39 cellular contexts compared by ENCODE assay signal in genomic region chr7:132588596-132588995, GRCh38.
"Had no signal": no experiment of that assay in that cellular context is flagged by ENCODE, and none has a peak within 500 bp of the region (broad histone marks: within the 10 kb centered on the region; RNA-seq: fewer than 3 reads in every experiment).

No MANE protein-coding gene starts in this region.

- H3K9me3 Mint-ChIP-seq: activated naive CD4-positive, alpha-beta T cell treated with anti-CD3 and anti-CD28 coated beads for 36 hours; activated naive CD4-positive, alpha-beta T cell treated with anti-CD3 and anti-CD28 coated beads, Interleukin-2, amount 10 ng/mL, durations not matched to agents 7 days and 5 days; activated naive CD4-positive, alpha-beta T cell treated with anti-CD3 and anti-CD28 coated beads, Interleukin-2, amount 50 U/mL, for 24 hours; activated naive CD4-positive, alpha-beta T cell treated with anti-CD3 and anti-CD28 coated beads, Interleukin-2, amount 50 U/mL, for 72 hours; activated naive CD8-positive, alpha-beta T cell treated with anti-CD3 and anti-CD28 coated beads for 36 hours; activated naive CD8-positive, alpha-beta T cell treated with anti-CD3 and anti-CD28 coated beads, Interleukin-2, amount 10 ng/mL, durations not matched to agents 7 days and 5 days; activated naive CD8-positive, alpha-beta T cell treated with anti-CD3 and anti-CD28 coated beads, Interleukin-2, amount 50 U/mL, for 24 hours; activated T-cell treated with anti-CD3 and anti-CD28 coated beads, Interleukin-2, amount 50 U/mL, for 24 hours; activated T-cell treated with anti-CD3 and anti-CD28 coated beads, Interleukin-2, amount 50 U/mL, for 4 hours; activated T-cell treated with anti-CD3 and anti-CD28 coated beads, Interleukin-2, amount 50 U/mL, for 72 hours; activated T-helper 1 cell treated with anti-CD3 and anti-CD28 coated beads, Interleukin-12 subunit alpha, Interleukin-12 subunit beta, Interleukin-2, Interleukin-4 antibody, amounts not matched to agents 30 ng/mL and 10 ng/mL and 1 ng/mL, durations not matched to agents 14 hours and 24 hours and 36 hours; activated T-helper 17 cell treated with anti-CD3 and anti-CD28 coated beads, Interleukin-2, amount 50 U/mL, for 72 hours; activated T-helper 2 cell treated with anti-CD3 and anti-CD28 coated beads, Interferon-gamma antibody, Interleukin-2, Interleukin-4, amounts not matched to agents 10 μg/mL and 5 μg/mL and 100 μg/mL, durations not matched to agents 14 hours and 24 hours and 36 hours; central memory CD8-positive, alpha-beta T cell had no signal

- H3K9me3 ChIP-seq: adrenal gland, ascending aorta, body of pancreas, breast epithelium had no signal

- H3K4me3 Mint-ChIP-seq: activated naive CD4-positive, alpha-beta T cell treated with anti-CD3 and anti-CD28 coated beads for 36 hours; activated naive CD4-positive, alpha-beta T cell treated with anti-CD3 and anti-CD28 coated beads, Interleukin-2, amount 10 ng/mL, durations not matched to agents 7 days and 5 days; activated naive CD4-positive, alpha-beta T cell treated with anti-CD3 and anti-CD28 coated beads, Interleukin-2, amount 50 U/mL, for 24 hours; activated naive CD8-positive, alpha-beta T cell; activated naive CD8-positive, alpha-beta T cell treated with anti-CD3 and anti-CD28 coated beads for 36 hours; activated naive CD8-positive, alpha-beta T cell treated with anti-CD3 and anti-CD28 coated beads, Interleukin-2, amount 10 ng/mL, durations not matched to agents 7 days and 5 days; activated naive CD8-positive, alpha-beta T cell treated with anti-CD3 and anti-CD28 coated beads, Interleukin-2, amount 50 U/mL, for 24 hours; activated T-cell treated with anti-CD3 and anti-CD28 coated beads, Interleukin-2, amount 50 U/mL, for 24 hours; activated T-cell treated with anti-CD3 and anti-CD28 coated beads, Interleukin-2, amount 50 U/mL, for 4 hours; activated T-cell treated with anti-CD3 and anti-CD28 coated beads, Interleukin-2, amount 50 U/mL, for 72 hours; activated T-helper 1 cell treated with anti-CD3 and anti-CD28 coated beads, Interleukin-12 subunit alpha, Interleukin-12 subunit beta, Interleukin-2, Interleukin-4 antibody, amounts not matched to agents 30 ng/mL and 10 ng/mL and 1 ng/mL, durations not matched to agents 14 hours and 24 hours and 36 hours; activated T-helper 17 cell treated with anti-CD3 and anti-CD28 coated beads, Interleukin-2, amount 50 U/mL, for 72 hours; brain; central memory CD8-positive, alpha-beta T cell had no signal

- H3K36me3 ChIP-seq: adrenal gland, ascending aorta, brain microvascular endothelial cell, breast epithelium, cardiac muscle cell had no signal

- DNase-seq: activated effector memory CD4-positive, alpha-beta T cell treated with anti-CD3 and anti-CD28 coated beads, Interleukin-2, amount 50 U/mL, for 16 hours; activated effector memory CD4-positive, alpha-beta T cell treated with Interleukin-2 at 50 U/mL for 16 hours; activated gamma-delta T cell; activated gamma-delta T cell treated with Interleukin-2 at 50 U/mL for 16 hours; activated naive CD4-positive, alpha-beta T cell; activated naive CD4-positive, alpha-beta T cell treated with anti-CD3 and anti-CD28 coated beads for 36 hours; activated naive CD4-positive, alpha-beta T cell treated with anti-CD3 and anti-CD28 coated beads, Interleukin-2, amount 10 ng/mL, durations not matched to agents 7 days and 5 days; activated naive CD4-positive, alpha-beta T cell treated with anti-CD3 and anti-CD28 coated beads, Interleukin-2, amount 50 U/mL, for 16 hours; activated naive CD4-positive, alpha-beta T cell treated with Interleukin-2 at 50 U/mL for 16 hours; activated naive CD8-positive, alpha-beta T cell treated with anti-CD3 and anti-CD28 coated beads for 36 hours; activated naive CD8-positive, alpha-beta T cell treated with anti-CD3 and anti-CD28 coated beads, Interleukin-2, amount 10 ng/mL, durations not matched to agents 7 days and 5 days; activated naive CD8-positive, alpha-beta T cell treated with anti-CD3 and anti-CD28 coated beads, Interleukin-2, amount 50 U/mL, for 24 hours; activated T-cell treated with anti-CD3 and anti-CD28 coated beads, Interleukin-2, amount 50 U/mL, for 24 hours; activated T-cell treated with anti-CD3 and anti-CD28 coated beads, Interleukin-2, amount 50 U/mL, for 4 hours; activated T-cell treated with anti-CD3 and anti-CD28 coated beads, Interleukin-2, amount 50 U/mL, for 48 hours; activated T-cell treated with anti-CD3 and anti-CD28 coated beads, Interleukin-2, amount 50 U/mL, for 72 hours; adrenal gland; amniotic stem cell; amygdala; anterior cingulate cortex; aorta; body of pancreas; brain microvascular endothelial cell; caudate nucleus; central memory CD4-positive, alpha-beta T cell; cerebellar nuclear complex had no signal

- H3K4me3 ChIP-seq: adrenal gland, ascending aorta, body of pancreas, breast epithelium, cardiac muscle cell had no signal

- H3K27me3 Mint-ChIP-seq: activated naive CD8-positive, alpha-beta T cell treated with anti-CD3 and anti-CD28 coated beads for 36 hours had no signal

- FAIRE-seq: astrocyte, bronchial epithelial cell had no signal

- H3K27ac ChIP-seq: adrenal gland, ascending aorta, body of pancreas, brain microvascular endothelial cell, breast epithelium, cardiac muscle cell had no signal

- H3K4me1 ChIP-seq: adrenal gland, ascending aorta, body of pancreas, breast epithelium had no signal

- ATAC-seq: activated naive CD4-positive, alpha-beta T cell treated with anti-CD3 and anti-CD28 coated beads, Interleukin-2, amount 50 U/mL, for 72 hours; activated naive CD8-positive, alpha-beta T cell treated with anti-CD3 and anti-CD28 coated beads, Interleukin-2, amount 50 U/mL, for 24 hours; activated T-cell treated with anti-CD3 and anti-CD28 coated beads, Interleukin-2, amount 50 U/mL, for 4 hours; activated T-cell treated with anti-CD3 and anti-CD28 coated beads, Interleukin-2, amount 50 U/mL, for 72 hours; activated T-helper 17 cell treated with anti-CD3 and anti-CD28 coated beads, Interleukin-2, amount 50 U/mL, for 72 hours; body of pancreas had no signal

- H3K27ac Mint-ChIP-seq: activated naive CD4-positive, alpha-beta T cell treated with anti-CD3 and anti-CD28 coated beads for 36 hours; activated naive CD4-positive, alpha-beta T cell treated with anti-CD3 and anti-CD28 coated beads, Interleukin-2, amount 10 ng/mL, durations not matched to agents 7 days and 5 days; activated naive CD4-positive, alpha-beta T cell treated with anti-CD3 and anti-CD28 coated beads, Interleukin-2, amount 50 U/mL, for 24 hours; activated naive CD4-positive, alpha-beta T cell treated with anti-CD3 and anti-CD28 coated beads, Interleukin-2, amount 50 U/mL, for 72 hours; activated naive CD8-positive, alpha-beta T cell; activated naive CD8-positive, alpha-beta T cell treated with anti-CD3 and anti-CD28 coated beads for 36 hours; activated naive CD8-positive, alpha-beta T cell treated with anti-CD3 and anti-CD28 coated beads, Interleukin-2, amount 10 ng/mL, durations not matched to agents 7 days and 5 days; activated naive CD8-positive, alpha-beta T cell treated with anti-CD3 and anti-CD28 coated beads, Interleukin-2, amount 50 U/mL, for 24 hours; activated T-cell treated with anti-CD3 and anti-CD28 coated beads, Interleukin-2, amount 50 U/mL, for 24 hours; activated T-cell treated with anti-CD3 and anti-CD28 coated beads, Interleukin-2, amount 50 U/mL, for 72 hours; activated T-helper 1 cell treated with anti-CD3 and anti-CD28 coated beads, Interleukin-12 subunit alpha, Interleukin-12 subunit beta, Interleukin-2, Interleukin-4 antibody, amounts not matched to agents 30 ng/mL and 10 ng/mL and 1 ng/mL, durations not matched to agents 14 hours and 24 hours and 36 hours; activated T-helper 17 cell treated with anti-CD3 and anti-CD28 coated beads, Interleukin-2, amount 50 U/mL, for 72 hours; activated T-helper 2 cell treated with anti-CD3 and anti-CD28 coated beads, Interferon-gamma antibody, Interleukin-2, Interleukin-4, amounts not matched to agents 10 μg/mL and 5 μg/mL and 100 μg/mL, durations not matched to agents 14 hours and 24 hours and 36 hours; brain had no signal

- H3K4me1 Mint-ChIP-seq: activated naive CD4-positive, alpha-beta T cell treated with anti-CD3 and anti-CD28 coated beads, Interleukin-2, amount 10 ng/mL, durations not matched to agents 7 days and 5 days; activated naive CD4-positive, alpha-beta T cell treated with anti-CD3 and anti-CD28 coated beads, Interleukin-2, amount 50 U/mL, for 24 hours; activated naive CD8-positive, alpha-beta T cell treated with anti-CD3 and anti-CD28 coated beads, Interleukin-2, amount 50 U/mL, for 24 hours; activated T-helper 17 cell treated with anti-CD3 and anti-CD28 coated beads, Interleukin-2, amount 50 U/mL, for 72 hours; central memory CD8-positive, alpha-beta T cell had no signal

- H3K27me3 ChIP-seq: ascending aorta, body of pancreas, brain microvascular endothelial cell, breast epithelium had no signal
